In genomic region chr10:88184543-88185297, GRCh38 we compare ENCODE assay signal across 18 cellular contexts.
DNase-seq lines count a peak whose midpoint lies in the region; ATAC-seq, FAIRE-seq and TF ChIP-seq lines count a peak whose summit lies in the region.
"Had no signal": no experiment of that assay in that cellular context is flagged by ENCODE, and none has a peak within 500 bp of the region (broad histone marks: within the 10 kb centered on the region; RNA-seq: fewer than 3 reads in every experiment).

No MANE protein-coding gene starts in this region.

- H3K36me3 ChIP-seq in astrocyte (ENCODE audit: insufficient read depth, low read length) (no peaks in the 10 kb centered on the region), mucosa of descending colon (ENCODE audit: low read depth) (no peaks in the 10 kb centered on the region)
- H3K36me3 ChIP-seq: BLaER1 treated with 17β-estradiol and CSF1 and Interleukin-3, amounts not matched to agents 10 nM and 100 nM; HAP-1 had no signal

- no peaks in the 10 kb centered on the region for H3K27me3 ChIP-seq in astrocyte (ENCODE audit: insufficient read depth, low read length)
- H3K27me3 ChIP-seq: BLaER1 treated with 17β-estradiol and CSF1 and Interleukin-3, amounts not matched to agents 10 nM and 100 nM had no signal

- FAIRE-seq in GM18507 (lab: Jason Lieb, UNC) (peak; percentile 45), astrocyte (lab: Jason Lieb, UNC) (peak; percentile 20)

- H3K36me3 Mint-ChIP-seq in astrocyte (ENCODE audit: low read depth, unreplicated experiment): no peaks in the 10 kb centered on the region
- H3K36me3 Mint-ChIP-seq: CD4-positive, CD25-positive, alpha-beta regulatory T cell had no signal

- no peaks in the 10 kb centered on the region for H3K9me3 ChIP-seq in astrocyte (ENCODE audit: insufficient read depth, low read depth, low read length)
- H3K9me3 ChIP-seq in mucosa of descending colon: no peaks in the 10 kb centered on the region
- H3K9me3 ChIP-seq: BLaER1 treated with 17β-estradiol and CSF1 and Interleukin-3, amounts not matched to agents 10 nM and 100 nM; HAP-1 had no signal

- H3K4me1 ChIP-seq in astrocyte (ENCODE audit: insufficient read depth, low read length) (no peaks in the 10 kb centered on the region), mucosa of descending colon (ENCODE audit: low read depth) (no peaks in the 10 kb centered on the region)
- H3K4me1 ChIP-seq: BLaER1 treated with 17β-estradiol and CSF1 and Interleukin-3, amounts not matched to agents 10 nM and 100 nM; HAP-1 had no signal

- H3K79me2 ChIP-seq in astrocyte (ENCODE audit: insufficient read depth, low read length): no peaks in the 10 kb centered on the region

- no peaks in the 10 kb centered on the region for H3K27me3 Mint-ChIP-seq in astrocyte (ENCODE audit: low read depth, unreplicated experiment)
- H3K27me3 Mint-ChIP-seq: CD4-positive, CD25-positive, alpha-beta regulatory T cell had no signal

- H3K9me3 Mint-ChIP-seq in astrocyte (ENCODE audit: unreplicated experiment): no peaks in the 10 kb centered on the region
- H3K9me3 Mint-ChIP-seq: GM23338, HFFc6 had no signal

- no peak overlapping the region for H3K27ac ChIP-seq in astrocyte (ENCODE audit: low read depth, low read length)
- H3K27ac ChIP-seq: BLaER1 treated with 17β-estradiol and CSF1 and Interleukin-3, amounts not matched to agents 10 nM and 100 nM had no signal

- no peak for TF ChIP-seq CTCF in astrocyte (IDR thresholded peaks at IDR 0.05; ENCODE audit: insufficient read depth, low read depth, low read length)
- TF ChIP-seq CTCF in mucosa of descending colon (IDR thresholded peaks at IDR 0.05): no peak

- ATAC-seq in mucosa of descending colon: peak; percentile 87
- ATAC-seq in GM21528 (IDR thresholded peaks at IDR 0.05; ENCODE audit: low FRiP score, unreplicated experiment): no peak
- ATAC-seq: GM23338 had no signal

- no peak overlapping the region for H3K4me2 ChIP-seq in astrocyte (ENCODE audit: low read length)
- H3K4me2 ChIP-seq: BLaER1 treated with 17β-estradiol and CSF1 and Interleukin-3, amounts not matched to agents 10 nM and 100 nM; GM23338 had no signal

- intact Hi-C loops in mucosa of descending colon (cut with DNase I, micrococcal nuclease): no loop called here

- H3K9ac ChIP-seq in astrocyte (ENCODE audit: low read length): no peak overlapping the region
- H3K9ac ChIP-seq: BLaER1 treated with 17β-estradiol and CSF1 and Interleukin-3, amounts not matched to agents 10 nM and 100 nM had no signal

- H3K4me1 Mint-ChIP-seq in astrocyte (ENCODE audit: low read depth, unreplicated experiment): peaks cover 5% of the 10 kb centered on the region
- H3K4me1 Mint-ChIP-seq: GM23338 had no signal

- H3K4me3 ChIP-seq in astrocyte (ENCODE audit: insufficient read depth, low read depth, low read length) (no peak overlapping the region), mucosa of descending colon (no peak overlapping the region)
- H3K4me3 ChIP-seq: BLaER1 treated with 17β-estradiol and CSF1 and Interleukin-3, amounts not matched to agents 10 nM and 100 nM; GM23338; HAP-1 had no signal

- no peak overlapping the region for H3K27ac Mint-ChIP-seq in astrocyte (ENCODE audit: unreplicated experiment)
- H3K27ac Mint-ChIP-seq: CD4-positive, CD25-positive, alpha-beta regulatory T cell; GM23338; HFFc6 had no signal

- H4K20me1 ChIP-seq in astrocyte (ENCODE audit: insufficient read depth, low read length): no peaks in the 10 kb centered on the region
- H4K20me1 ChIP-seq: BLaER1 treated with 17β-estradiol and CSF1 and Interleukin-3, amounts not matched to agents 10 nM and 100 nM had no signal

- H2AFZ ChIP-seq in astrocyte (ENCODE audit: low read depth, low read length): no peak overlapping the region
- H2AFZ ChIP-seq: GM23338 had no signal

- DNase-seq in NCI-H1417 (lab: John Stamatoyannopoulos, UW): peak in 2 of 3 experiments; percentile 1 to 47
- no peak for DNase-seq in NCI-H1417 treated with DMSO at 0.1 percent for 48 hours (lab: John Stamatoyannopoulos, UW)
- DNase-seq in GM18507 (ENCODE audit: extremely low spot score, insufficient read length, low read depth): no peak
- no peak for DNase-seq in astrocyte (ENCODE audit: low read depth)
- DNase-seq in mucosa of descending colon: no peak
- no peak for DNase-seq in SHP77 treated with DMSO at 0.1 percent for 48 hours (lab: John Stamatoyannopoulos, UW)
- DNase-seq in NCI-H2227 (lab: John Stamatoyannopoulos, UW; ENCODE audit: unreplicated experiment): no peak
- DNase-seq: 8988T; AML-193; CD4-positive, CD25-positive, alpha-beta regulatory T cell; DND-41; GDM1; HFFc6; KBM-7 had no signal

- no peak overlapping the region for H3K4me3 Mint-ChIP-seq in astrocyte (ENCODE audit: unreplicated experiment)
- H3K4me3 Mint-ChIP-seq: CD4-positive, CD25-positive, alpha-beta regulatory T cell; GM23338; HFFc6 had no signal

Comparison
In these comparisons a context has a peak if more than half of its experiments do, and no peak if none do; other contexts are left out.
1. DNase-seq: peak in NCI-H1417 (2 of 3); none in NCI-H1417 treated with DMSO at 0.1 percent for 48 hours (single experiment), GM18507 (single experiment), astrocyte (single experiment), mucosa of descending colon (0 of 3), SHP77 treated with DMSO at 0.1 percent for 48 hours (single experiment) and NCI-H2227 (single experiment).